1 cellular context compared by ENCODE assay signal in genomic region chr4:136183513-136183912, GRCh38.
TF ChIP-seq lines count a peak whose summit lies in the region.

No MANE protein-coding gene starts in this region.

TF ChIP-seq in GM23338, 12 proteins besides CTCF, POLR2A, EP300 and RAD21:
- TF ChIP-seq, protein P1, sequence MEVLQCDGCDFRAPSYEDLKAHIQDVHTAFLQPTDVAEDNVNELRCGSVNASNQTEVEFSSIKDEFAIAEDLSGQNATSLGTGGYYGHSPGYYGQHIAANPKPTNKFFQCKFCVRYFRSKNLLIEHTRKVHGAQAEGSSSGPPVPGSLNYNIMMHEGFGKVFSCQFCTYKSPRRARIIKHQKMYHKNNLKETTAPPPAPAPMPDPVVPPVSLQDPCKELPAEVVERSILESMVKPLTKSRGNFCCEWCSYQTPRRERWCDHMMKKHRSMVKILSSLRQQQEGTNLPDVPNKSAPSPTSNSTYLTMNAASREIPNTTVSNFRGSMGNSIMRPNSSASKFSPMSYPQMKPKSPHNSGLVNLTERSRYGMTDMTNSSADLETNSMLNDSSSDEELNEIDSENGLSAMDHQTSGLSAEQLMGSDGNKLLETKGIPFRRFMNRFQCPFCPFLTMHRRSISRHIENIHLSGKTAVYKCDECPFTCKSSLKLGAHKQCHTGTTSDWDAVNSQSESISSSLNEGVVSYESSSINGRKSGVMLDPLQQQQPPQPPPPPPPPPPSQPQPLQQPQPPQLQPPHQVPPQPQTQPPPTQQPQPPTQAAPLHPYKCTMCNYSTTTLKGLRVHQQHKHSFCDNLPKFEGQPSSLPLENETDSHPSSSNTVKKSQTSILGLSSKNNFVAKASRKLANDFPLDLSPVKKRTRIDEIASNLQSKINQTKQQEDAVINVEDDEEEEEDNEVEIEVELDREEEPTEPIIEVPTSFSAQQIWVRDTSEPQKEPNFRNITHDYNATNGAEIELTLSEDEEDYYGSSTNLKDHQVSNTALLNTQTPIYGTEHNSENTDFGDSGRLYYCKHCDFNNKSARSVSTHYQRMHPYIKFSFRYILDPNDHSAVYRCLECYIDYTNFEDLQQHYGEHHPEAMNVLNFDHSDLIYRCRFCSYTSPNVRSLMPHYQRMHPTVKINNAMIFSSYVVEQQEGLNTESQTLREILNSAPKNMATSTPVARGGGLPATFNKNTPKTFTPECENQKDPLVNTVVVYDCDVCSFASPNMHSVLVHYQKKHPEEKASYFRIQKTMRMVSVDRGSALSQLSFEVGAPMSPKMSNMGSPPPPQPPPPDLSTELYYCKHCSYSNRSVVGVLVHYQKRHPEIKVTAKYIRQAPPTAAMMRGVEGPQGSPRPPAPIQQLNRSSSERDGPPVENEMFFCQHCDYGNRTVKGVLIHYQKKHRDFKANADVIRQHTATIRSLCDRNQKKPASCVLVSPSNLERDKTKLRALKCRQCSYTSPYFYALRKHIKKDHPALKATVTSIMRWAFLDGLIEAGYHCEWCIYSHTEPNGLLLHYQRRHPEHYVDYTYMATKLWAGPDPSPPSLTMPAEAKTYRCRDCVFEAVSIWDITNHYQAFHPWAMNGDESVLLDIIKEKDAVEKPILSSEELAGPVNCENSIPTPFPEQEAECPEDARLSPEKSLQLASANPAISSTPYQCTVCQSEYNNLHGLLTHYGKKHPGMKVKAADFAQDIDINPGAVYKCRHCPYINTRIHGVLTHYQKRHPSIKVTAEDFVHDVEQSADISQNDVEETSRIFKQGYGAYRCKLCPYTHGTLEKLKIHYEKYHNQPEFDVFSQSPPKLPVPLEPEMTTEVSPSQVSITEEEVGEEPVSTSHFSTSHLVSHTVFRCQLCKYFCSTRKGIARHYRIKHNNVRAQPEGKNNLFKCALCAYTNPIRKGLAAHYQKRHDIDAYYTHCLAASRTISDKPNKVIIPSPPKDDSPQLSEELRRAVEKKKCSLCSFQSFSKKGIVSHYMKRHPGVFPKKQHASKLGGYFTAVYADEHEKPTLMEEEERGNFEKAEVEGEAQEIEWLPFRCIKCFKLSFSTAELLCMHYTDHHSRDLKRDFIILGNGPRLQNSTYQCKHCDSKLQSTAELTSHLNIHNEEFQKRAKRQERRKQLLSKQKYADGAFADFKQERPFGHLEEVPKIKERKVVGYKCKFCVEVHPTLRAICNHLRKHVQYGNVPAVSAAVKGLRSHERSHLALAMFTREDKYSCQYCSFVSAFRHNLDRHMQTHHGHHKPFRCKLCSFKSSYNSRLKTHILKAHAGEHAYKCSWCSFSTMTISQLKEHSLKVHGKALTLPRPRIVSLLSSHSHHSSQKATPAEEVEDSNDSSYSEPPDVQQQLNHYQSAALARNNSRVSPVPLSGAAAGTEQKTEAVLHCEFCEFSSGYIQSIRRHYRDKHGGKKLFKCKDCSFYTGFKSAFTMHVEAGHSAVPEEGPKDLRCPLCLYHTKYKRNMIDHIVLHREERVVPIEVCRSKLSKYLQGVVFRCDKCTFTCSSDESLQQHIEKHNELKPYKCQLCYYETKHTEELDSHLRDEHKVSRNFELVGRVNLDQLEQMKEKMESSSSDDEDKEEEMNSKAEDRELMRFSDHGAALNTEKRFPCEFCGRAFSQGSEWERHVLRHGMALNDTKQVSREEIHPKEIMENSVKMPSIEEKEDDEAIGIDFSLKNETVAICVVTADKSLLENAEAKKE (CRISPR knock-in tag; IDR thresholded peaks at IDR 0.05), result no peak
